26 cellular contexts compared by ENCODE assay signal in genomic region chr9:89010526-89011089, GRCh38. TPM values are rescaled to one million over a fixed set of nuclear protein-coding genes. Genes with fewer than 3 reads are reported as not detected.
"Had no signal": no experiment of that assay in that cellular context is flagged by ENCODE, and none has a peak within 500 bp of the region (broad histone marks: within the 10 kb centered on the region; RNA-seq: fewer than 3 reads in every experiment).

No MANE protein-coding gene starts in this region.

- DNase-seq: activated B cell treated with CpG ODN at 0.5 μM for 24 hours; activated CD4-positive, alpha-beta memory T cell treated with anti-CD3 and anti-CD28 coated beads for 36 hours; activated CD4-positive, alpha-beta T cell treated with anti-CD3 and anti-CD28 coated beads, Interleukin-2, amount 10 ng/mL, durations not matched to agents 7 days and 5 days; activated CD8-positive, alpha-beta memory T cell treated with anti-CD3 and anti-CD28 coated beads for 24 hours; activated effector memory CD4-positive, alpha-beta T cell treated with anti-CD3 and anti-CD28 coated beads, Interleukin-2, amount 50 U/mL, for 16 hours; activated naive CD4-positive, alpha-beta T cell treated with Interleukin-2 at 50 U/mL for 16 hours; activated naive CD8-positive, alpha-beta T cell treated with anti-CD3 and anti-CD28 coated beads, Interleukin-2, amount 50 U/mL, for 24 hours; activated T-cell treated with anti-CD3 and anti-CD28 coated beads, Interleukin-2, amount 50 U/mL, for 4 hours; amniotic stem cell; body of pancreas; NCI-H1048; NCI-H2081; NCI-H510A treated with DMSO at 0.1 percent for 48 hours; NCI-H69; NK-92 treated with Interleukin-12 subunit alpha and Interleukin-12 subunit beta, amount 100 ng/mL, for 24 hours; OCI-M1; Right ventricle myocardium superior; T-helper 2 cell; T1000 had no signal

- H3K9me3 ChIP-seq: ascending aorta, body of pancreas, SJSA1 had no signal

- H3K27me3 ChIP-seq: ascending aorta, body of pancreas, SJSA1 had no signal

- H3K4me3 ChIP-seq: ascending aorta, body of pancreas, SJSA1 had no signal

- H3K36me3 ChIP-seq: SJSA1 had no signal

- FAIRE-seq: bronchial epithelial cell, TTC549 had no signal

- H3K27ac ChIP-seq: ascending aorta, body of pancreas, RWPE1, SJSA1 had no signal

- H3K4me1 ChIP-seq: ascending aorta, body of pancreas, SJSA1 had no signal

- ATAC-seq: activated naive CD4-positive, alpha-beta T cell treated with anti-CD3 and anti-CD28 coated beads, Interleukin-2, amount 50 U/mL, for 72 hours; activated naive CD8-positive, alpha-beta T cell treated with anti-CD3 and anti-CD28 coated beads, Interleukin-2, amount 50 U/mL, for 24 hours; activated T-cell treated with anti-CD3 and anti-CD28 coated beads, Interleukin-2, amount 50 U/mL, for 4 hours; body of pancreas; Panc1 had no signal

RNA-seq across cellular contexts. Expression of gene S1PR3, which starts 19.3 kb away (rescaled TPM):
- total RNA-seq: activated B cell treated with CpG ODN at 0.5 μM for 24 hours had no signal
